In the genomic region with DNA sequence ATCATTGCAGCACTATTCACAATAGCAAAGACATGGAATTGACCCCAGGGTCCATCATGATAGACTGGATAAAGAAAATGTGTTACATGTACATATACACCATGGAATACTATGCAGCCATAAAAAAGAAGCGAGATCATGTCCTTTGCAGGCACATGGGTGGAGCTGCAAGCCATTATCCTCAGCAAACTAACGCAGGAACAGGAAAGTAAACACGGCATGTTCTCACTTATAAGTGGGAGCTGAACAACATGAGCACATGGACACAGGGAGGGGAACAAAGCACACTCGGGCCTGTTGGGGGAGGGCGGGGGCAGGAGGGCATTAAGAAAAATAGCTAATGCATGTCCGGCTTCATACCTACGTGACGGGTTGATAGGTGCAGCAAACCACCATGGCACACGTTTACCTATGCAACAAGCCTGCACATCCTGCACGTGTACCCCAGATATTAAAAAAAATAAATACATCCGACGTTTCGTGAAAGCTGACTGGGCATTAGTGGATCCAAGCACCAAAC, we compare ENCODE assay signal across 9 cellular contexts. TPM values are rescaled to one million over a fixed set of nuclear protein-coding genes. Genes with fewer than 3 reads are reported as not detected.
DNase-seq lines count a peak whose midpoint lies in the region; ATAC-seq and TF ChIP-seq lines count a peak whose summit lies in the region.
"Had no signal": no experiment of that assay in that cellular context is flagged by ENCODE, and none has a peak within 500 bp of the region (broad histone marks: within the 10 kb centered on the region; RNA-seq: fewer than 3 reads in every experiment).

No MANE protein-coding gene starts in this region.

- no peaks in the 10 kb centered on the region for H4K20me1 ChIP-seq in smooth muscle cell (ENCODE audit: low read depth)

- H3K79me2 ChIP-seq in smooth muscle cell (ENCODE audit: low read depth): no peaks in the 10 kb centered on the region

- no peak overlapping the region for H2AFZ ChIP-seq in smooth muscle cell (ENCODE audit: low read depth)

- peaks cover 5% of the 10 kb centered on the region for H3F3A ChIP-seq in smooth muscle cell (ENCODE audit: low read depth)

- POLR2A ChIA-PET in activated B cell treated with CpG ODN at 0.5 μM for 24 hours (lab: Charles Lee): interaction anchor here (0.6 to 2.1 kb wide), 3 partner anchors 29 to 1296 kb away, joined by 3 to 9 read pairs (median 5); a partner anchor contains a TSS

- H3K27ac ChIP-seq in foreskin keratinocyte (no peak overlapping the region), smooth muscle cell (ENCODE audit: low read depth) (no peak overlapping the region)

- peak overlapping the region; percentile 42 for H3K4me3 Mint-ChIP-seq in T-helper 1 cell treated with Interleukin-12 subunit alpha and Interleukin-12 subunit beta and Interleukin-4 antibody, amounts not matched to agents 30 μg/mL and 1 μg/mL, for 36 hours
- peak overlapping the region; percentile 56 for H3K4me3 Mint-ChIP-seq in activated B cell treated with CpG ODN at 0.5 μM for 24 hours

- peaks cover 8% of the 10 kb centered on the region for H3K9me3 Mint-ChIP-seq in T-helper 1 cell treated with Interleukin-12 subunit alpha and Interleukin-12 subunit beta and Interleukin-4 antibody, amounts not matched to agents 30 μg/mL and 1 μg/mL, for 36 hours
- peaks cover 9% of the 10 kb centered on the region for H3K9me3 Mint-ChIP-seq in activated B cell treated with CpG ODN at 0.5 μM for 24 hours

- CTCF ChIA-PET in activated B cell treated with CpG ODN at 0.5 μM for 24 hours (lab: Charles Lee): no interaction called here

- no peak for TF ChIP-seq CTCF in activated B cell treated with CpG ODN at 0.5 μM for 24 hours (IDR thresholded peaks at IDR 0.05)
- TF ChIP-seq CTCF in foreskin keratinocyte (conservative IDR thresholded peaks at IDR 0.05): peak; percentile 34
- TF ChIP-seq CTCF in smooth muscle cell (IDR thresholded peaks at IDR 0.05; ENCODE audit: borderline replicate concordance, insufficient read depth, poor library complexity, severe bottlenecking): no peak

- ATAC-seq in activated B cell treated with CpG ODN at 0.5 μM for 24 hours (ENCODE audit: low read depth): no peak
- ATAC-seq in foreskin keratinocyte: no peak

- 85% methylated on average over 13 of the region's 13 CpGs for WGBS in smooth muscle cell (ENCODE audit: low lambda C conversion rate)

- DNase-seq in T-helper 1 cell (no peak), activated B cell treated with CpG ODN at 0.5 μM for 24 hours (no peak), foreskin keratinocyte (no peak), smooth muscle cell (lab: John Stamatoyannopoulos, UW; ENCODE audit: unreplicated experiment) (no peak), posterior vena cava (ENCODE audit: low spot score) (no peak), activated gamma-delta T cell (lab: John Stamatoyannopoulos, UW) (no peak), NCI-H774 (lab: John Stamatoyannopoulos, UW) (no peak)
- DNase-seq: stimulated activated CD4-positive, alpha-beta T cell treated with anti-CD3 and anti-CD28 coated beads, Interleukin-4, amount 100 ng/mL, for 24 hours had no signal

- no peaks in the 10 kb centered on the region for H3K27me3 Mint-ChIP-seq in T-helper 1 cell treated with Interleukin-12 subunit alpha and Interleukin-12 subunit beta and Interleukin-4 antibody, amounts not matched to agents 30 μg/mL and 1 μg/mL, for 36 hours (ENCODE audit: low read depth)
- no peaks in the 10 kb centered on the region for H3K27me3 Mint-ChIP-seq in activated B cell treated with CpG ODN at 0.5 μM for 24 hours

- H3K9me3 ChIP-seq in smooth muscle cell (replicated peaks; ENCODE audit: low read depth): no peaks in the 10 kb centered on the region

- peaks cover 2% of the 10 kb centered on the region for H3K27me3 ChIP-seq in foreskin keratinocyte
- no peaks in the 10 kb centered on the region for H3K27me3 ChIP-seq in smooth muscle cell (ENCODE audit: low read depth)

- H3K4me1 ChIP-seq in foreskin keratinocyte (no peaks in the 10 kb centered on the region), smooth muscle cell (ENCODE audit: low read depth) (no peaks in the 10 kb centered on the region)

- H3K36me3 Mint-ChIP-seq in T-helper 1 cell treated with Interleukin-12 subunit alpha and Interleukin-12 subunit beta and Interleukin-4 antibody, amounts not matched to agents 30 μg/mL and 1 μg/mL, for 36 hours (ENCODE audit: low read depth): peaks cover 3% of the 10 kb centered on the region
- H3K36me3 Mint-ChIP-seq in activated B cell treated with CpG ODN at 0.5 μM for 24 hours (ENCODE audit: low read depth): no peaks in the 10 kb centered on the region

- intact Hi-C loops in activated B cell treated with CpG ODN at 0.5 μM for 24 hours (cut with micrococcal nuclease): loop anchor here (10.0 kb wide), 1 partner anchor 1292 kb away; a partner anchor contains a TSS
- intact Hi-C loops in posterior vena cava (cut with DNase I): loop anchor here in 1 of 2 donors (10.0 kb wide), 1 partner anchor 258 kb away; a partner anchor contains a TSS

- peak overlapping the region; percentile 91 for H3K4me2 ChIP-seq in smooth muscle cell

- peak overlapping the region; percentile 58 for H3K4me3 ChIP-seq in smooth muscle cell

- no peak overlapping the region for H3K9ac ChIP-seq in smooth muscle cell (ENCODE audit: low read depth)

- H3K4me1 Mint-ChIP-seq in T-helper 1 cell treated with Interleukin-12 subunit alpha and Interleukin-12 subunit beta and Interleukin-4 antibody, amounts not matched to agents 30 μg/mL and 1 μg/mL, for 36 hours (ENCODE audit: low read depth): no peaks in the 10 kb centered on the region
- peaks cover 17% of the 10 kb centered on the region for H3K4me1 Mint-ChIP-seq in activated B cell treated with CpG ODN at 0.5 μM for 24 hours

- no peak overlapping the region for H3K27ac Mint-ChIP-seq in T-helper 1 cell treated with Interleukin-12 subunit alpha and Interleukin-12 subunit beta and Interleukin-4 antibody, amounts not matched to agents 30 μg/mL and 1 μg/mL, for 36 hours
- H3K27ac Mint-ChIP-seq in activated B cell treated with CpG ODN at 0.5 μM for 24 hours: no peak overlapping the region

- H3K36me3 ChIP-seq in smooth muscle cell (ENCODE audit: low read depth): no peaks in the 10 kb centered on the region

RNA-seq across cellular contexts. Expression of a gene that starts 28.9 kb away (rescaled TPM):
- 7.2 and 11.4 TPM in 2 replicates for total RNA-seq in activated B cell treated with CpG ODN at 0.5 μM for 24 hours
- total RNA-seq in foreskin keratinocyte: 4.2 and 4.3 TPM in 2 replicates
- 1.1 and 1.6 TPM in 2 replicates for polyA plus RNA-seq in foreskin keratinocyte
- 6.2 and 6.7 TPM in 2 replicates for total RNA-seq in smooth muscle cell
- polyA plus RNA-seq in smooth muscle cell: 1.6 and 3.0 TPM in 2 replicates
- total RNA-seq in posterior vena cava: 1 to 10 TPM; 8.4 to 9.3 TPM

RNA-seq across cellular contexts. Expression of a gene that starts 46.1 kb away (rescaled TPM):
- total RNA-seq in activated B cell treated with CpG ODN at 0.5 μM for 24 hours (not detected in 2 replicates), foreskin keratinocyte (0.14 TPM in 1 of 2 replicates, not detected in the other), smooth muscle cell (not detected in 2 replicates), posterior vena cava (1 to 10 TPM in 1 of 2 donors, not detected in 1; 4.5 TPM)
- polyA plus RNA-seq in foreskin keratinocyte (0.15 and 0.20 TPM in 2 replicates), smooth muscle cell (0.43 TPM in 1 of 2 replicates, not detected in the other)
